ENCODE assay signal across 2 cellular contexts in the genomic region with DNA sequence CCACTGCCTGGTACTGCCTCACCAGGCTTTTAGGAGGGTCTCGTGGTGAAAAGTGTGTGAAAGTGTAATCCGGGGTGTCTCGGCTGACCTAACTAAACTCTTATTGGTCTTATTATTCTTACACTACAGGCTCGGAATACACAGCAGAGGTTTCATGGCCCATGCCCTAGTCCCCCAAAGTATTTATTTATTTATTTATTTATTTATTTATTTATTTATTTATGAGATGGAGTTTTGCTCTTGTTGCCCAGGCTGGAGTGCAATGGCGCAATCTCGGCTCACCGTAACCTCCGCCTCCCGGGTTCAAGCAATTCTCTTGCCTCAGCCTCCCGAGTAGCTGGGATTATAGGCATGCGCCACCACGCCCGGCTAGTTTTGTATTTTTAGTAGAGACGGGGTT.
TF ChIP-seq lines count a peak whose summit lies in the region.

No MANE protein-coding gene starts in this region.

TF ChIP-seq in A549, 52 proteins besides CTCF, POLR2A, EP300 and RAD21:
- peak; percentile 77 for TF ChIP-seq ZC3H11A (IDR thresholded peaks at IDR 0.05)

TF ChIP-seq in HEK293, 187 proteins besides CTCF, POLR2A, EP300 and RAD21:
- TF ChIP-seq ZNF629 (tag by site-specific recombination; IDR thresholded peaks at IDR 0.05) (peak; percentile 41; the same call in 1 of the 2 replicates), ZNF140 (tag by site-specific recombination; IDR thresholded peaks at IDR 0.05) (peak; percentile 79; the same call in 1 of the 2 replicates), MYNN (tag by site-specific recombination; IDR thresholded peaks at IDR 0.05; ENCODE audit: borderline replicate concordance) (0 out of 2 replicates have a peak, but pooled peaks have one; percentile 17), ZNF223 (tag by site-specific recombination; IDR thresholded peaks at IDR 0.05) (0 out of 2 replicates have a peak, but pooled peaks have one; percentile 21), ZNF501 (tag by site-specific recombination; IDR thresholded peaks at IDR 0.05) (0 out of 2 replicates have a peak, but pooled peaks have one; percentile 28), ZNF560 (tag by site-specific recombination; IDR thresholded peaks at IDR 0.05; ENCODE audit: borderline replicate concordance) (peak; percentile 54; the same call in 1 of the 2 replicates), ZNF510 (tag by site-specific recombination; IDR thresholded peaks at IDR 0.05; ENCODE audit: insufficient replicate concordance) (peak; percentile 85), ZNF664 (tag by site-specific recombination; IDR thresholded peaks at IDR 0.05) (peak; percentile 69; the same call in 1 of the 2 replicates), ZNF426 (tag by site-specific recombination; IDR thresholded peaks at IDR 0.05) (peak; percentile 86), ZNF623 (tag by site-specific recombination; IDR thresholded peaks at IDR 0.05) (peak; percentile 75), ZBTB8A (tag by site-specific recombination; IDR thresholded peaks at IDR 0.05) (peak; percentile 77), ZNF354C (tag by site-specific recombination; IDR thresholded peaks at IDR 0.05; ENCODE audit: borderline replicate concordance, low read depth) (peak; percentile 45; the same call in 1 of the 2 replicates), ZNF341 (tag by site-specific recombination; IDR thresholded peaks at IDR 0.05; ENCODE audit: low read depth) (0 out of 2 replicates have a peak, but pooled peaks have one; percentile 10), ZNF394 (tag by site-specific recombination; IDR thresholded peaks at IDR 0.05; ENCODE audit: borderline replicate concordance) (peak; percentile 97), ZNF404 (tag by site-specific recombination; IDR thresholded peaks at IDR 0.05) (0 out of 2 replicates have a peak, but pooled peaks have one; percentile 23), ZNF266 (tag by site-specific recombination; IDR thresholded peaks at IDR 0.05; ENCODE audit: low read depth) (peak; percentile 80), SP3 (tag by site-specific recombination; IDR thresholded peaks at IDR 0.05) (peak; percentile 17; the same call in 1 of the 2 replicates), ZNF433 (tag by site-specific recombination; IDR thresholded peaks at IDR 0.05; ENCODE audit: low read depth) (peak; percentile 48; the same call in 1 of the 2 replicates), ZXDB (tag by site-specific recombination; IDR thresholded peaks at IDR 0.05) (0 out of 2 replicates have a peak, but pooled peaks have one; percentile 23), ZNF558 (tag by site-specific recombination; IDR thresholded peaks at IDR 0.05) (peak; percentile 82), ZNF514 (tag by site-specific recombination; IDR thresholded peaks at IDR 0.05) (peak; percentile 57; the same call in 1 of the 2 replicates), ZNF19 (tag by site-specific recombination; IDR thresholded peaks at IDR 0.05; ENCODE audit: low read depth) (0 out of 2 replicates have a peak, but pooled peaks have one; percentile 58), ZNF555 (tag by site-specific recombination; conservative IDR thresholded peaks at IDR 0.05) (peak; percentile 74), RBAK (tag by site-specific recombination; IDR thresholded peaks at IDR 0.05) (0 out of 2 replicates have a peak, but pooled peaks have one; percentile 50), ZNF654 (tag by site-specific recombination; IDR thresholded peaks at IDR 0.05; ENCODE audit: low read depth) (peak; percentile 20; the same call in 1 of the 2 replicates)
- TF ChIP-seq, protein P1, sequence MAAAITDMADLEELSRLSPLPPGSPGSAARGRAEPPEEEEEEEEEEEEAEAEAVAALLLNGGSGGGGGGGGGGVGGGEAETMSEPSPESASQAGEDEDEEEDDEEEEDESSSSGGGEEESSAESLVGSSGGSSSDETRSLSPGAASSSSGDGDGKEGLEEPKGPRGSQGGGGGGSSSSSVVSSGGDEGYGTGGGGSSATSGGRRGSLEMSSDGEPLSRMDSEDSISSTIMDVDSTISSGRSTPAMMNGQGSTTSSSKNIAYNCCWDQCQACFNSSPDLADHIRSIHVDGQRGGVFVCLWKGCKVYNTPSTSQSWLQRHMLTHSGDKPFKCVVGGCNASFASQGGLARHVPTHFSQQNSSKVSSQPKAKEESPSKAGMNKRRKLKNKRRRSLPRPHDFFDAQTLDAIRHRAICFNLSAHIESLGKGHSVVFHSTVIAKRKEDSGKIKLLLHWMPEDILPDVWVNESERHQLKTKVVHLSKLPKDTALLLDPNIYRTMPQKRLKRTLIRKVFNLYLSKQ (tag by site-specific recombination; IDR thresholded peaks at IDR 0.05; ENCODE audit: borderline replicate concordance): 0 out of 2 replicates have a peak, but pooled peaks have one; percentile 29
- TF ChIP-seq, protein P2, sequence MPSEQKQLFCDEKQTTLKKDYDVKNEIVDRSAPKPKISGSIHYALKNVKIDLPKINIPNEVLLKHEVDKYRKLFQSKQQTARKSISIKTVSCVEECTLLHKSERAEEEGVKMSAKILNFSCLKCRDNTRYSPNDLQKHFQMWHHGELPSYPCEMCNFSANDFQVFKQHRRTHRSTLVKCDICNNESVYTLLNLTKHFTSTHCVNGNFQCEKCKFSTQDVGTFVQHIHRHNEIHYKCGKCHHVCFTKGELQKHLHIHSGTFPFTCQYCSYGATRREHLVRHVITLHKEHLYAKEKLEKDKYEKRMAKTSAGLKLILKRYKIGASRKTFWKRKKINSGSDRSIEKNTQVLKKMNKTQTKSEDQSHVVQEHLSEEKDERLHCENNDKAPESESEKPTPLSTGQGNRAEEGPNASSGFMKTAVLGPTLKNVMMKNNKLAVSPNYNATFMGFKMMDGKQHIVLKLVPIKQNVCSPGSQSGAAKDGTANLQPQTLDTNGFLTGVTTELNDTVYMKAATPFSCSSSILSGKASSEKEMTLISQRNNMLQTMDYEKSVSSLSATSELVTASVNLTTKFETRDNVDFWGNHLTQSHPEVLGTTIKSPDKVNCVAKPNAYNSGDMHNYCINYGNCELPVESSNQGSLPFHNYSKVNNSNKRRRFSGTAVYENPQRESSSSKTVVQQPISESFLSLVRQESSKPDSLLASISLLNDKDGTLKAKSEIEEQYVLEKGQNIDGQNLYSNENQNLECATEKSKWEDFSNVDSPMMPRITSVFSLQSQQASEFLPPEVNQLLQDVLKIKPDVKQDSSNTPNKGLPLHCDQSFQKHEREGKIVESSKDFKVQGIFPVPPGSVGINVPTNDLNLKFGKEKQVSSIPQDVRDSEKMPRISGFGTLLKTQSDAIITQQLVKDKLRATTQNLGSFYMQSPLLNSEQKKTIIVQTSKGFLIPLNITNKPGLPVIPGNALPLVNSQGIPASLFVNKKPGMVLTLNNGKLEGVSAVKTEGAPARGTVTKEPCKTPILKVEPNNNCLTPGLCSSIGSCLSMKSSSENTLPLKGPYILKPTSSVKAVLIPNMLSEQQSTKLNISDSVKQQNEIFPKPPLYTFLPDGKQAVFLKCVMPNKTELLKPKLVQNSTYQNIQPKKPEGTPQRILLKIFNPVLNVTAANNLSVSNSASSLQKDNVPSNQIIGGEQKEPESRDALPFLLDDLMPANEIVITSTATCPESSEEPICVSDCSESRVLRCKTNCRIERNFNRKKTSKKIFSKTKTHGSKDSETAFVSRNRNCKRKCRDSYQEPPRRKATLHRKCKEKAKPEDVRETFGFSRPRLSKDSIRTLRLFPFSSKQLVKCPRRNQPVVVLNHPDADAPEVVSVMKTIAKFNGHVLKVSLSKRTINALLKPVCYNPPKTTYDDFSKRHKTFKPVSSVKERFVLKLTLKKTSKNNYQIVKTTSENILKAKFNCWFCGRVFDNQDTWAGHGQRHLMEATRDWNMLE (tag by site-specific recombination; conservative IDR thresholded peaks at IDR 0.05; ENCODE audit: low read depth): peak; percentile 85
- TF ChIP-seq, protein P3, sequence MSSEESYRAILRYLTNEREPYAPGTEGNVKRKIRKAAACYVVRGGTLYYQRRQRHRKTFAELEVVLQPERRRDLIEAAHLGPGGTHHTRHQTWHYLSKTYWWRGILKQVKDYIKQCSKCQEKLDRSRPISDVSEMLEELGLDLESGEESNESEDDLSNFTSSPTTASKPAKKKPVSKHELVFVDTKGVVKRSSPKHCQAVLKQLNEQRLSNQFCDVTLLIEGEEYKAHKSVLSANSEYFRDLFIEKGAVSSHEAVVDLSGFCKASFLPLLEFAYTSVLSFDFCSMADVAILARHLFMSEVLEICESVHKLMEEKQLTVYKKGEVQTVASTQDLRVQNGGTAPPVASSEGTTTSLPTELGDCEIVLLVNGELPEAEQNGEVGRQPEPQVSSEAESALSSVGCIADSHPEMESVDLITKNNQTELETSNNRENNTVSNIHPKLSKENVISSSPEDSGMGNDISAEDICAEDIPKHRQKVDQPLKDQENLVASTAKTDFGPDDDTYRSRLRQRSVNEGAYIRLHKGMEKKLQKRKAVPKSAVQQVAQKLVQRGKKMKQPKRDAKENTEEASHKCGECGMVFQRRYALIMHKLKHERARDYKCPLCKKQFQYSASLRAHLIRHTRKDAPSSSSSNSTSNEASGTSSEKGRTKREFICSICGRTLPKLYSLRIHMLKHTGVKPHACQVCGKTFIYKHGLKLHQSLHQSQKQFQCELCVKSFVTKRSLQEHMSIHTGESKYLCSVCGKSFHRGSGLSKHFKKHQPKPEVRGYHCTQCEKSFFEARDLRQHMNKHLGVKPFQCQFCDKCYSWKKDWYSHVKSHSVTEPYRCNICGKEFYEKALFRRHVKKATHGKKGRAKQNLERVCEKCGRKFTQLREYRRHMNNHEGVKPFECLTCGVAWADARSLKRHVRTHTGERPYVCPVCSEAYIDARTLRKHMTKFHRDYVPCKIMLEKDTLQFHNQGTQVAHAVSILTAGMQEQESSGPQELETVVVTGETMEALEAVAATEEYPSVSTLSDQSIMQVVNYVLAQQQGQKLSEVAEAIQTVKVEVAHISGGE (tag by site-specific recombination; conservative IDR thresholded peaks at IDR 0.05; ENCODE audit: low read depth): peak; percentile 75
- TF ChIP-seq, protein P4, sequence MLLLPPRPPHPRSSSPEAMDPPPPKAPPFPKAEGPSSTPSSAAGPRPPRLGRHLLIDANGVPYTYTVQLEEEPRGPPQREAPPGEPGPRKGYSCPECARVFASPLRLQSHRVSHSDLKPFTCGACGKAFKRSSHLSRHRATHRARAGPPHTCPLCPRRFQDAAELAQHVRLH (tag by site-specific recombination; IDR thresholded peaks at IDR 0.05): 0 out of 2 replicates have a peak, but pooled peaks have one; percentile 28
- TF ChIP-seq, protein P5, sequence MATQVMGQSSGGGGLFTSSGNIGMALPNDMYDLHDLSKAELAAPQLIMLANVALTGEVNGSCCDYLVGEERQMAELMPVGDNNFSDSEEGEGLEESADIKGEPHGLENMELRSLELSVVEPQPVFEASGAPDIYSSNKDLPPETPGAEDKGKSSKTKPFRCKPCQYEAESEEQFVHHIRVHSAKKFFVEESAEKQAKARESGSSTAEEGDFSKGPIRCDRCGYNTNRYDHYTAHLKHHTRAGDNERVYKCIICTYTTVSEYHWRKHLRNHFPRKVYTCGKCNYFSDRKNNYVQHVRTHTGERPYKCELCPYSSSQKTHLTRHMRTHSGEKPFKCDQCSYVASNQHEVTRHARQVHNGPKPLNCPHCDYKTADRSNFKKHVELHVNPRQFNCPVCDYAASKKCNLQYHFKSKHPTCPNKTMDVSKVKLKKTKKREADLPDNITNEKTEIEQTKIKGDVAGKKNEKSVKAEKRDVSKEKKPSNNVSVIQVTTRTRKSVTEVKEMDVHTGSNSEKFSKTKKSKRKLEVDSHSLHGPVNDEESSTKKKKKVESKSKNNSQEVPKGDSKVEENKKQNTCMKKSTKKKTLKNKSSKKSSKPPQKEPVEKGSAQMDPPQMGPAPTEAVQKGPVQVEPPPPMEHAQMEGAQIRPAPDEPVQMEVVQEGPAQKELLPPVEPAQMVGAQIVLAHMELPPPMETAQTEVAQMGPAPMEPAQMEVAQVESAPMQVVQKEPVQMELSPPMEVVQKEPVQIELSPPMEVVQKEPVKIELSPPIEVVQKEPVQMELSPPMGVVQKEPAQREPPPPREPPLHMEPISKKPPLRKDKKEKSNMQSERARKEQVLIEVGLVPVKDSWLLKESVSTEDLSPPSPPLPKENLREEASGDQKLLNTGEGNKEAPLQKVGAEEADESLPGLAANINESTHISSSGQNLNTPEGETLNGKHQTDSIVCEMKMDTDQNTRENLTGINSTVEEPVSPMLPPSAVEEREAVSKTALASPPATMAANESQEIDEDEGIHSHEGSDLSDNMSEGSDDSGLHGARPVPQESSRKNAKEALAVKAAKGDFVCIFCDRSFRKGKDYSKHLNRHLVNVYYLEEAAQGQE (tag by site-specific recombination; IDR thresholded peaks at IDR 0.05): peak; percentile 68; the same call in 1 of the 2 replicates
